Comparison of ENCODE assay signal across 8 cellular contexts in the genomic region with DNA sequence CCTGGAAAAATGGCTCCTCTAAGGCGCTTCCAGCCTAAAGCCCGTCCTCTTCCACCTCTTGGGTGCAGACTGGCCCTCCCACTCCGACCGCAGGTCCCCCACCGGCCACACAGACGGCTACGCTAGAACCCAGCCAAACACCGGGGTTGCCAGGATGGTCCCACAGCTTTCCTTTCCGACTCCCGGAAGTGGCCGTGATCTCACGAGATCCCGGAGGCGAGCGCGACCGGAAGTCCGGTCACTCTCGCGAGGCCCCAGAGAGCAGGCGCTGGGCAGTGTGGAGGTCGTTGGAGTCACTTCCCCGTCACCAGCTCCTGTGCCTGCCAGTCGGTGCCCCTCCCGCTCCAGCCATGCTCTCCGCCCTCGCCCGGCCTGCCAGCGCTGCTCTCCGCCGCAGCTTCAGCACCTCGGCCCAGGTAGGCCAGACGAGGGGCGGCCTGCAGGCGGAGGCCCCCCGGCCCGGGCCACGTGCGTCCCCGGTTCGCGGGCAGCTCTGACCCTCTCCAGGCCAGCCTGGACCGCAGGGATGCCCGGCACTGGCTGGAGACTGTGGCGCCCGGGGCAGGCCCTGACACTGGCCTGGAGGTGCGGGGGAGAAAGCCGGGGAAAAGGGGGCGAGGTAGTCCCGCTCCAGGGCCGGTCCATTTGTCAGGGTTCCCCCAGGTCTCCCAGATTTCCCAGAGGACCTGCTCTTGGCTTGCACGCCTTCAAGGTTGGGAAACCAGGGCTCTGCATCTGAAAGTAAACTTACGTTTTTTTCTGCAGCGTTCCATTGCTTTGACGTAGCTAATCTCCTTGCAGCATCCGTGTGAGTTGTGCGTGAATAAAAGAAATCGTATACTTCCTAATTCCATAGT. TPM values are rescaled to one million over a fixed set of nuclear protein-coding genes. Genes with fewer than 3 reads are reported as not detected.
DNase-seq lines count a peak whose midpoint lies in the region; ATAC-seq and TF ChIP-seq lines count a peak whose summit lies in the region.

A gene with protein sequence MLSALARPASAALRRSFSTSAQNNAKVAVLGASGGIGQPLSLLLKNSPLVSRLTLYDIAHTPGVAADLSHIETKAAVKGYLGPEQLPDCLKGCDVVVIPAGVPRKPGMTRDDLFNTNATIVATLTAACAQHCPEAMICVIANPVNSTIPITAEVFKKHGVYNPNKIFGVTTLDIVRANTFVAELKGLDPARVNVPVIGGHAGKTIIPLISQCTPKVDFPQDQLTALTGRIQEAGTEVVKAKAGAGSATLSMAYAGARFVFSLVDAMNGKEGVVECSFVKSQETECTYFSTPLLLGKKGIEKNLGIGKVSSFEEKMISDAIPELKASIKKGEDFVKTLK (plus strand): TSS at position 296 of the 857 bp plus-strand sequence. CDS start 55 bp downstream, at position 351.
A gene with protein sequence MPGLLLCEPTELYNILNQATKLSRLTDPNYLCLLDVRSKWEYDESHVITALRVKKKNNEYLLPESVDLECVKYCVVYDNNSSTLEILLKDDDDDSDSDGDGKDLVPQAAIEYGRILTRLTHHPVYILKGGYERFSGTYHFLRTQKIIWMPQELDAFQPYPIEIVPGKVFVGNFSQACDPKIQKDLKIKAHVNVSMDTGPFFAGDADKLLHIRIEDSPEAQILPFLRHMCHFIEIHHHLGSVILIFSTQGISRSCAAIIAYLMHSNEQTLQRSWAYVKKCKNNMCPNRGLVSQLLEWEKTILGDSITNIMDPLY (minus strand): TSS at position 190 of the 857 bp plus-strand sequence. CDS start 17,477 bp downstream, outside the sequence.

- no peaks in the 10 kb centered on the region for H3K9me3 ChIP-seq in spleen

- H3K27me3 ChIP-seq in spleen (replicated peaks in 1 of 7) = no peaks in the 10 kb centered on the region

- peaks cover 0 to 46% (median 3%) of the 10 kb centered on the region in 6 donors for H3K36me3 ChIP-seq in spleen

- WGBS in spleen, 5 donors = 0 to 1% (median 1%) methylated on average over 32 to 58 of the region's 58 CpGs

- peak within 1 kb of the TSS; percentile 98 for H3K4me3 ChIP-seq in AG10803 (ENCODE audit: low read length)
- peak within 1 kb of the TSS; percentile 73 to 99 (median 96) for H3K4me3 ChIP-seq in spleen

- peaks cover 14 to 86% (median 57%) of the 10 kb centered on the region in 6 donors for H3K4me1 ChIP-seq in spleen

- ATAC-seq in GM19025 (IDR thresholded peaks at IDR 0.05; ENCODE audit: low read depth, unreplicated experiment) = peak; percentile 96
- peak; percentile 88 for ATAC-seq in HG03280 (IDR thresholded peaks at IDR 0.05; ENCODE audit: unreplicated experiment)

- TF ChIP-seq CTCF in AG10803 (conservative IDR thresholded peaks at IDR 0.05; ENCODE audit: low read length) = no peak
- TF ChIP-seq CTCF in spleen (IDR thresholded peaks at IDR 0.05 in 8 of 11, conservative IDR thresholded peaks at IDR 0.05 in 3 of 11) = peak in 5 of 11 experiments; percentile 12 to 55 (median 50)

- H3K27ac ChIP-seq in spleen = peak within 1 kb of the TSS; percentile 86 to 97 (median 92)

- intact Hi-C loops in spleen (cut with DNase I; ENCODE audit: low total_unique reads) = no loop called here

- peak in 2 of 3 donors; percentile 17 to 60 for TF ChIP-seq POLR2A in spleen (IDR thresholded peaks at IDR 0.05)

- DNase-seq in AG10803 (ENCODE audit: low read depth) (peak; percentile 94), NCI-H345 (lab: John Stamatoyannopoulos, UW) (peak; percentile 93), inferior parietal cortex (ENCODE audit: extremely low spot score) (peak; percentile 95), spleen (peak; percentile 97)
- peak; percentile 80 for DNase-seq in activated CD4-positive, CD25-positive, alpha-beta regulatory T cell treated with anti-CD3 and anti-CD28 coated beads, Interleukin-2, amount 50 U/mL, for 16 hours (ENCODE audit: low read depth, low spot score)
- peak; percentile 79 for DNase-seq in central memory CD4-positive, alpha-beta T cell

RNA-seq across cellular contexts. Expression of the first gene that starts in this region (rescaled TPM):
- 100 to 1,000 TPM in 3 of 7 donors, 10 to 100 TPM in 4; 62.2 to 129 (median 97.7) TPM for total RNA-seq in spleen
- polyA plus RNA-seq in spleen = 10 to 100 TPM; 45.5 to 74.1 (median 71.4) TPM

RNA-seq across cellular contexts. Expression of the second gene that starts in this region (rescaled TPM):
- total RNA-seq in spleen = 10 to 100 TPM; 18.3 to 48.8 (median 28.4) TPM
- 10 to 100 TPM; 36.3 to 60.4 (median 45.0) TPM for polyA plus RNA-seq in spleen

Comparison
In these comparisons a context has a peak if more than half of its experiments do, and no peak if none do; other contexts are left out.
1. Peak in every context shown above with its lines: DNase-seq, ATAC-seq, H3K4me3 ChIP-seq and H3K27ac ChIP-seq.